Comparison of ENCODE assay signal across 33 cellular contexts in the genomic region with DNA sequence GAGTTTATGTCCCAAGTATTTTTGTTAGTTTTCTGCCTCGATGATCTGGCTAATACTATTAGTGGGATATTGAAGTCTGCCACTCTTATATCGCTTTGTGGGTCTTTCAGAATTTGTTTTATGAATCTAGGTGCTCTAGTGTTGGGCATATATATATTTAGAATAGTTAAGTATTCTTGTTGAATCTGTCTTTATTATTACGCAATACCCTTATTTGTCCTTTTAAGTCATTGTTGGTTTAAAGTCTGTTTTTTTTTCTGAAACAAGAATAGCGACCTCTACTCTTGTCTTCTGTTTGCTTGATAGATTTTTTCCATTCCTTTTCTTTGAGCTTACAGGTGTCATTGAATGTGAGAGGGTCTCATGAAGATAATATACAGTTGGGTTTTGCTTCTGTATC.
"Had no signal": no experiment of that assay in that cellular context is flagged by ENCODE, and none has a peak within 500 bp of the region (broad histone marks: within the 10 kb centered on the region; RNA-seq: fewer than 3 reads in every experiment).

No MANE protein-coding gene starts in this region.

- H3K27ac ChIP-seq: adrenal gland, body of pancreas, brain microvascular endothelial cell, breast epithelium, VCaP had no signal

- ATAC-seq: activated CD8-positive, alpha-beta T cell treated with anti-CD3 and anti-CD28 coated beads for 36 hours; activated naive CD4-positive, alpha-beta T cell treated with anti-CD3 and anti-CD28 coated beads, Interleukin-2, amount 50 U/mL, for 72 hours; activated T-cell treated with anti-CD3 and anti-CD28 coated beads, Interleukin-2, amount 50 U/mL, for 4 hours; activated T-cell treated with anti-CD3 and anti-CD28 coated beads, Interleukin-2, amount 50 U/mL, for 72 hours; activated T-helper 17 cell treated with anti-CD3 and anti-CD28 coated beads, Interleukin-2, amount 50 U/mL, for 72 hours; body of pancreas had no signal

- DNase-seq: activated B cell treated with CpG ODN at 0.5 μM for 24 hours; activated CD4-positive, alpha-beta memory T cell treated with anti-CD3 and anti-CD28 coated beads for 36 hours; activated CD4-positive, alpha-beta T cell treated with anti-CD3 and anti-CD28 coated beads for 4 hours; activated CD4-positive, alpha-beta T cell treated with anti-CD3 and anti-CD28 coated beads, Interleukin-2, amount 10 ng/mL, durations not matched to agents 24 days and 14 days; activated CD4-positive, alpha-beta T cell treated with anti-CD3 and anti-CD28 coated beads, Interleukin-2, amount 50 U/mL, for 1 hour; activated CD4-positive, alpha-beta T cell treated with anti-CD3 and anti-CD28 coated beads, Interleukin-2, amount 50 U/mL, for 4 hours; activated CD4-positive, CD25-positive, alpha-beta regulatory T cell treated with anti-CD3 and anti-CD28 coated beads, Interleukin-2, amount 50 U/mL, for 72 hours; activated CD8-positive, alpha-beta memory T cell treated with anti-CD3 and anti-CD28 coated beads, Interleukin-2, amount 50 U/mL, for 4 hours; activated CD8-positive, alpha-beta T cell treated with anti-CD3 and anti-CD28 coated beads for 36 hours; activated effector memory CD4-positive, alpha-beta T cell treated with anti-CD3 and anti-CD28 coated beads, Interleukin-2, amount 50 U/mL, for 16 hours; activated gamma-delta T cell treated with Interleukin-2 at 50 U/mL for 16 hours; activated naive CD4-positive, alpha-beta T cell; activated naive CD4-positive, alpha-beta T cell treated with anti-CD3 and anti-CD28 coated beads for 36 hours; activated naive CD4-positive, alpha-beta T cell treated with anti-CD3 and anti-CD28 coated beads, Interleukin-2, amount 50 U/mL, for 16 hours; activated naive CD8-positive, alpha-beta T cell treated with anti-CD3 and anti-CD28 coated beads for 36 hours; activated T-cell treated with anti-CD3 and anti-CD28 coated beads for 4 hours; activated T-cell treated with anti-CD3 and anti-CD28 coated beads, Interleukin-2, amount 50 U/mL, for 1 hour; activated T-cell treated with anti-CD3 and anti-CD28 coated beads, Interleukin-2, amount 50 U/mL, for 4 hours; activated T-cell treated with anti-CD3 and anti-CD28 coated beads, Interleukin-2, amount 50 U/mL, for 72 hours; adrenal gland; amniotic stem cell; aorta; body of pancreas; brain microvascular endothelial cell; central memory CD4-positive, alpha-beta T cell; T-helper 2 cell; T-helper 9 cell had no signal

- H3K27me3 ChIP-seq: adrenal gland, body of pancreas, brain microvascular endothelial cell, breast epithelium had no signal

- H3K9me3 ChIP-seq: adrenal gland had no signal

- H3K4me3 ChIP-seq: adrenal gland, body of pancreas, breast epithelium had no signal

- H3K36me3 ChIP-seq: adrenal gland, brain microvascular endothelial cell, breast epithelium had no signal

- H3K4me1 ChIP-seq: adrenal gland, body of pancreas, breast epithelium had no signal

- FAIRE-seq: astrocyte, TTC549 had no signal
